ENCODE assay signal across 9 cellular contexts in genomic region chr1:148529101-148529567, GRCh38. TPM values are rescaled to one million over a fixed set of nuclear protein-coding genes. Genes with fewer than 3 reads are reported as not detected.
DNase-seq lines count a peak whose midpoint lies in the region; ATAC-seq and TF ChIP-seq lines count a peak whose summit lies in the region.
"Not testable (repeated sequence)": the region's sequence is repeated elsewhere in the genome, so short reads cannot be mapped to it uniquely, and the experiment has no call there.
"Had no signal": no experiment of that assay in that cellular context is flagged by ENCODE, and none has a peak within 500 bp of the region (broad histone marks: within the 10 kb centered on the region; RNA-seq: fewer than 3 reads in every experiment).

No MANE protein-coding gene starts in this region.

- POLR2A ChIA-PET in IMR-90 (lab: Charles Lee; ENCODE audit: unreplicated experiment) = not testable (repeated sequence)

- H2AFZ ChIP-seq in IMR-90 (replicated peaks; ENCODE audit: low read length, poor library complexity); mammary epithelial cell (ENCODE audit: low read depth, low read length): not testable (repeated sequence)

- DNase-seq in CD4-positive, CD25-positive, alpha-beta regulatory T cell = peak; percentile 46 to 67 (median 50)
- DNase-seq in IMR-90 (peak; percentile 78), SHP77 treated with DMSO at 0.1 percent for 48 hours (lab: John Stamatoyannopoulos, UW) (peak; percentile 60), mammary epithelial cell (peak; percentile 76), heart right ventricle (peak; percentile 4 to 14), neural crest cell (ENCODE audit: low read depth, low spot score) (peak; percentile 9)
- peak; percentile 40 for DNase-seq in activated CD8-positive, alpha-beta memory T cell treated with anti-CD3 and anti-CD28 coated beads, Interleukin-2, amount 50 U/mL, for 24 hours (ENCODE audit: extremely low read depth)
- DNase-seq in stimulated activated CD8-positive, alpha-beta memory T cell treated with anti-CD3 and anti-CD28 coated beads, Interleukin-15, amount 100 ng/mL, for 24 hours (ENCODE audit: low read depth) = peak; percentile 47

- peak overlapping the region; percentile 26 for H3K4me3 ChIP-seq in CD4-positive, CD25-positive, alpha-beta regulatory T cell (ENCODE audit: low read depth, low read length)
- H3K4me3 ChIP-seq in IMR-90 (ENCODE audit: insufficient read depth, low read depth, low read length) = not testable (repeated sequence)
- H3K4me3 ChIP-seq in mammary epithelial cell (replicated peaks in 1 of 3; ENCODE audit: insufficient read depth in 1 of 3, low read depth in 2 of 3, low read length in 3 of 3) (peak overlapping the region in 1 of 3 experiments; percentile 30), heart right ventricle (peak overlapping the region in 7 of 10 donors; percentile 28 to 41 (median 34))

- H3K79me1 ChIP-seq in IMR-90 (ENCODE audit: low read depth in 1 of 2, low read length in 2 of 2) = not testable (repeated sequence)

- H4K91ac ChIP-seq in IMR-90 (ENCODE audit: insufficient read depth, low read depth, low read length) = not testable (repeated sequence)

- H3K14ac ChIP-seq in IMR-90 (replicated peaks; ENCODE audit: low read depth, low read length) = not testable (repeated sequence)

- H3K18ac ChIP-seq in IMR-90 (ENCODE audit: low read depth, low read length) = not testable (repeated sequence)

- not testable (repeated sequence) for H3K4me1 ChIP-seq in CD4-positive, CD25-positive, alpha-beta regulatory T cell (ENCODE audit: control insufficient read depth, insufficient read depth, low read length, poor library complexity, severe bottlenecking); IMR-90 (ENCODE audit: control insufficient read depth, insufficient read depth, low read length); mammary epithelial cell (ENCODE audit: insufficient read depth, low read length); heart right ventricle

- H3K56ac ChIP-seq in IMR-90 (ENCODE audit: extremely low read depth, insufficient read depth, low read length) = not testable (repeated sequence)

- intact Hi-C loops in IMR-90 (cut with micrococcal nuclease); heart right ventricle (cut with DNase I): not testable (repeated sequence)
- intact Hi-C loops in mammary epithelial cell (cut with micrococcal nuclease) = loop anchor here (10.0 kb wide), 1 partner anchor 194 kb away; no protein-coding TSS in a partner anchor

- H3K36me3 ChIP-seq in CD4-positive, CD25-positive, alpha-beta regulatory T cell (ENCODE audit: control insufficient read depth, insufficient read depth, low read length); IMR-90 (ENCODE audit: control insufficient read depth, insufficient read depth, low read length); mammary epithelial cell (ENCODE audit: insufficient read depth, low read length); heart right ventricle: not testable (repeated sequence)

- not testable (repeated sequence) for ATAC-seq in CD4-positive, CD25-positive, alpha-beta regulatory T cell (ENCODE audit: low read depth in 2 of 2); IMR-90 (ENCODE audit: low read depth); heart right ventricle

- not testable (repeated sequence) for H2BK5ac ChIP-seq in IMR-90 (ENCODE audit: low read depth, low read length, poor library complexity, severe bottlenecking)

- not testable (repeated sequence) for H3K4me2 ChIP-seq in IMR-90 (ENCODE audit: low read depth, low read length); mammary epithelial cell (ENCODE audit: insufficient read depth, low read depth, low read length)

- peak overlapping the region; percentile 67 to 91 (median 84) for H3K27ac Mint-ChIP-seq in CD4-positive, CD25-positive, alpha-beta regulatory T cell
- H3K27ac Mint-ChIP-seq in neural crest cell (ENCODE audit: unreplicated experiment) = not testable (repeated sequence)

- not testable (repeated sequence) for H4K8ac ChIP-seq in IMR-90 (ENCODE audit: low read depth in 2 of 2, low read length in 2 of 2)

- not testable (repeated sequence) for H3K9me3 Mint-ChIP-seq in CD4-positive, CD25-positive, alpha-beta regulatory T cell; neural crest cell

- not testable (repeated sequence) for H3K27me3 ChIP-seq in CD4-positive, CD25-positive, alpha-beta regulatory T cell (ENCODE audit: control insufficient read depth, insufficient read depth, low read length); IMR-90 (ENCODE audit: control insufficient read depth, insufficient read depth, low read length); mammary epithelial cell (ENCODE audit: insufficient read depth, low read length); heart right ventricle

- not testable (repeated sequence) for H3K79me2 ChIP-seq in mammary epithelial cell (ENCODE audit: insufficient read depth, low read length)

- not testable (repeated sequence) for H3K9me3 ChIP-seq in CD4-positive, CD25-positive, alpha-beta regulatory T cell (ENCODE audit: control insufficient read depth in 2 of 2, low read length in 2 of 2); IMR-90 (ENCODE audit: control insufficient read depth, insufficient read depth, low read length); mammary epithelial cell (replicated peaks; ENCODE audit: insufficient read depth, low read length); heart right ventricle

- H2AK9ac ChIP-seq in IMR-90 (replicated peaks; ENCODE audit: low read depth, low read length, poor library complexity) = not testable (repeated sequence)

- not testable (repeated sequence) for H3K36me3 Mint-ChIP-seq in CD4-positive, CD25-positive, alpha-beta regulatory T cell; neural crest cell (ENCODE audit: low read depth)

- not testable (repeated sequence) for TF ChIP-seq POLR2A in IMR-90 (IDR thresholded peaks at IDR 0.05; ENCODE audit: low read depth, low read length)

- H2BK20ac ChIP-seq in IMR-90 (ENCODE audit: low read depth, low read length) = not testable (repeated sequence)

- not testable (repeated sequence) for H3K4ac ChIP-seq in IMR-90 (ENCODE audit: low read depth, low read length)

- TF ChIP-seq CTCF in IMR-90 (conservative IDR thresholded peaks at IDR 0.05; ENCODE audit: low read depth, low read length); mammary epithelial cell (conservative IDR thresholded peaks at IDR 0.05 in 1 of 2, IDR thresholded peaks at IDR 0.05 in 1 of 2; ENCODE audit: extremely low read depth in 1 of 2, insufficient read depth in 1 of 2, low read depth in 1 of 2, low read length in 2 of 2); heart right ventricle (IDR thresholded peaks at IDR 0.05); neural crest cell (conservative IDR thresholded peaks at IDR 0.05): not testable (repeated sequence)

- CTCF ChIA-PET in IMR-90 (lab: Yijun Ruan, JAX); mammary epithelial cell (lab: Charles Lee; ENCODE audit: low non-redundant PET): not testable (repeated sequence)

- BruUV-seq in IMR-90 (replicated peaks; lab: Mats Ljungman, UMichigan); mammary epithelial cell (replicated peaks; lab: Mats Ljungman, UMichigan): not testable (repeated sequence)

- TF ChIP-seq RAD21 in IMR-90 (IDR thresholded peaks at IDR 0.05; ENCODE audit: low read length) = not testable (repeated sequence)

- H4K20me1 ChIP-seq in IMR-90 (ENCODE audit: insufficient read depth, low read length); mammary epithelial cell (ENCODE audit: insufficient read depth, low read length): not testable (repeated sequence)

- in situ Hi-C loops in IMR-90 (cut with MboI; ENCODE audit: low sequenced_read_pairs); mammary epithelial cell (cut with MboI; ENCODE audit: low sequenced_read_pairs in 2 of 2): not testable (repeated sequence)

- not testable (repeated sequence) for H3K23ac ChIP-seq in IMR-90 (ENCODE audit: low read depth, low read length)

- not testable (repeated sequence) for H2AK5ac ChIP-seq in IMR-90 (ENCODE audit: low read depth, low read length)

- not testable (repeated sequence) for H2BK120ac ChIP-seq in IMR-90 (ENCODE audit: low read depth, low read length)

- WGBS in IMR-90 (ENCODE audit: extremely low coverage in 2 of 2, insufficient read length in 1 of 2), 2 experiments = 0% methylated on average over 2 of the region's 25 CpGs; no CpG with 5 or more reads in 1 of the 2 experiments
- 0% methylated on average over 6 of the region's 25 CpGs for WGBS in mammary epithelial cell (ENCODE audit: low coverage, missing lambda C conversion rate)
- 6 to 9% methylated on average over 12 to 23 of the region's 25 CpGs for WGBS in heart right ventricle, 2 donors

- not testable (repeated sequence) for H3K9me1 ChIP-seq in IMR-90 (ENCODE audit: insufficient read depth, low read length)

- dilution Hi-C loops in IMR-90 (cut with HindIII; ENCODE audit: low sequenced_read_pairs, unreplicated experiment); mammary epithelial cell (cut with HindIII; ENCODE audit: low sequenced_read_pairs): not testable (repeated sequence)

- H3K27me3 Mint-ChIP-seq in CD4-positive, CD25-positive, alpha-beta regulatory T cell; neural crest cell (ENCODE audit: low read depth): not testable (repeated sequence)

- not testable (repeated sequence) for H2BK15ac ChIP-seq in IMR-90 (ENCODE audit: low read depth, low read length)

- not testable (repeated sequence) for H3K9ac ChIP-seq in IMR-90 (ENCODE audit: low read depth, low read length); mammary epithelial cell (ENCODE audit: insufficient read depth, low read length)

- H3K4me3 Mint-ChIP-seq in CD4-positive, CD25-positive, alpha-beta regulatory T cell = peak overlapping the region; percentile 83 to 94 (median 86)
- peak overlapping the region; percentile 90 for H3K4me3 Mint-ChIP-seq in neural crest cell

- H4K5ac ChIP-seq in IMR-90 (ENCODE audit: low read depth, low read length) = not testable (repeated sequence)

- H3K4me1 Mint-ChIP-seq in CD4-positive, CD25-positive, alpha-beta regulatory T cell; neural crest cell: not testable (repeated sequence)

- not testable (repeated sequence) for H3K27ac ChIP-seq in CD4-positive, CD25-positive, alpha-beta regulatory T cell (ENCODE audit: insufficient read depth, low read length, poor library complexity, severe bottlenecking); IMR-90 (ENCODE audit: insufficient read depth, low read length); mammary epithelial cell (ENCODE audit: insufficient read depth, low read depth, low read length); heart right ventricle

RNA-seq across cellular contexts. Expression of gene PPIAL4G, which starts 46.0 kb away (rescaled TPM):
- total RNA-seq in CD4-positive, CD25-positive, alpha-beta regulatory T cell = 0.20 TPM
- polyA plus RNA-seq in CD4-positive, CD25-positive, alpha-beta regulatory T cell = not detected
- total RNA-seq in IMR-90 (2012; rRNA removed) = not detected in 2 replicates
- polyA plus RNA-seq in IMR-90 (2012; rRNA removed) = not detected in 2 replicates
- not detected in 2 replicates for polyA plus RNA-seq in IMR-90 (2012; cell fraction: cytosol; rRNA removed)
- polyA plus RNA-seq in IMR-90 (2012; cell fraction: nucleus; rRNA removed; ENCODE audit: low replicate concordance) = not detected in 2 replicates
- total RNA-seq in mammary epithelial cell = not detected
- polyA plus RNA-seq in mammary epithelial cell = not detected
- not detected for polyA minus RNA-seq in mammary epithelial cell
- not detected for total RNA-seq in heart right ventricle
- not detected for polyA plus RNA-seq in heart right ventricle
- 0.09 TPM in 1 of 2 replicates, not detected in the other for total RNA-seq in neural crest cell
- total RNA-seq: subcutaneous adipose tissue had no signal

Comparison
In these comparisons a context has a peak if more than half of its experiments do, and no peak if none do; other contexts are left out.
1. DNase-seq: peak in every context shown above with its lines; median percentile 78 in IMR-90; 76 in mammary epithelial cell; 60 in SHP77 treated with DMSO at 0.1 percent for 48 hours; 50 in CD4-positive, CD25-positive, alpha-beta regulatory T cell; 47 in stimulated activated CD8-positive, alpha-beta memory T cell treated with anti-CD3 and anti-CD28 coated beads, Interleukin-15, amount 100 ng/mL, for 24 hours; 40 in activated CD8-positive, alpha-beta memory T cell treated with anti-CD3 and anti-CD28 coated beads, Interleukin-2, amount 50 U/mL, for 24 hours; 9 in heart right ventricle; 9 in neural crest cell.